ENCODE assay signal across 1 cellular context in the genomic region with DNA sequence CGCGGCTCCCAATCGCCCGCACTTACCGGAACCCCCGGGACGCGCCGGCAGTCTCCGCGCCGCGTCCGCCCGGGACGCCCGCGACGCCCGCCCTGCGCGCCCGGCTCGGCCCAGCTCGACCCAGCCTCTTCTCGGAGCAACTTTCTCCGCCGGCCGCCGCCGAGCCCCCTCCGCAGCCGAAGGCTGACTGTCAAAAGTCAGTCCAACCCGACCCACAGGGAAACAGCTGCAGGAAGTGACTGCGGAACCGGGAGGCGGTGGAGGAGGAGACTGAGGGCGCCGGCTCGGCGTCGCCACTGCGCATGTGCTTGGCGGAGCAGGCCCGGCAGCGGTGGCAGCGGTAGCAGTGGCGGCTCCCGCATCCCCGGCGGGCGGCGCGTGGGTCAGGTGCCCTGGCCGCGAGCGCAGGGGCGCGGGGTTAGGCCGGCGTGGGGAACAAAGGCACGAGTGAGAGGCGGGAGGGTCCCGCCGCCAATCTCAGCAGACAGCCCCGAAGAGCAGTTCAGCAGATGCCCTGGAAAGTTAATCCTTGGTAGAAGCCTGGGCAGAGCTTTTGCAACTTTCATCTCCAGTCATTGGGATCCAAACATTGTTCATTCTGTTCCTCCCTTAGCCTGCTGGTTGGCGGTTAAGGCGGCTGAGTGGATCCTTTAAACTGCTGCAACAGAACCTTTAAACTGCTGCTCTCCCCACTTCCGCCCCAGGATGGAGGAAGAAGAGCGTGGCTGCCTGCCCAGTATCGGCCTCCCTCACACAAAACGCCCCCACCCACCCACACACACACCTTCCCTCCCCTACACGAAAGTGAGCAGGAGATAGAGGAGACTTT.
TF ChIP-seq lines count a peak whose summit lies in the region.

A gene with protein sequence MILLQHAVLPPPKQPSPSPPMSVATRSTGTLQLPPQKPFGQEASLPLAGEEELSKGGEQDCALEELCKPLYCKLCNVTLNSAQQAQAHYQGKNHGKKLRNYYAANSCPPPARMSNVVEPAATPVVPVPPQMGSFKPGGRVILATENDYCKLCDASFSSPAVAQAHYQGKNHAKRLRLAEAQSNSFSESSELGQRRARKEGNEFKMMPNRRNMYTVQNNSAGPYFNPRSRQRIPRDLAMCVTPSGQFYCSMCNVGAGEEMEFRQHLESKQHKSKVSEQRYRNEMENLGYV (minus strand): TSS at position 241 of the 829 bp plus-strand sequence. CDS start 4,057 bp downstream, outside the sequence.

TF ChIP-seq in HepG2, 621 proteins besides CTCF, POLR2A, EP300 and RAD21 (continued from another document and continues in another):
- TF ChIP-seq, protein P1, sequence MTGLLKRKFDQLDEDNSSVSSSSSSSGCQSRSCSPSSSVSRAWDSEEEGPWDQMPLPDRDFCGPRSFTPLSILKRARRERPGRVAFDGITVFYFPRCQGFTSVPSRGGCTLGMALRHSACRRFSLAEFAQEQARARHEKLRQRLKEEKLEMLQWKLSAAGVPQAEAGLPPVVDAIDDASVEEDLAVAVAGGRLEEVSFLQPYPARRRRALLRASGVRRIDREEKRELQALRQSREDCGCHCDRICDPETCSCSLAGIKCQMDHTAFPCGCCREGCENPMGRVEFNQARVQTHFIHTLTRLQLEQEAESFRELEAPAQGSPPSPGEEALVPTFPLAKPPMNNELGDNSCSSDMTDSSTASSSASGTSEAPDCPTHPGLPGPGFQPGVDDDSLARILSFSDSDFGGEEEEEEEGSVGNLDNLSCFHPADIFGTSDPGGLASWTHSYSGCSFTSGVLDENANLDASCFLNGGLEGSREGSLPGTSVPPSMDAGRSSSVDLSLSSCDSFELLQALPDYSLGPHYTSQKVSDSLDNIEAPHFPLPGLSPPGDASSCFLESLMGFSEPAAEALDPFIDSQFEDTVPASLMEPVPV (CRISPR knock-in tag; IDR thresholded peaks at IDR 0.05): peak; percentile 70; the same call in 1 of the 2 replicates
- TF ChIP-seq NCOA5 (CRISPR knock-in tag; IDR thresholded peaks at IDR 0.05) (no peak), MXI1 (IDR thresholded peaks at IDR 0.05; ENCODE audit: borderline replicate concordance, low read depth, low read length) (peak; percentile 56; the same call in 1 of the 3 replicates), MAFG (CRISPR knock-in tag; IDR thresholded peaks at IDR 0.05) (no peak), ZNF737 (CRISPR knock-in tag; IDR thresholded peaks at IDR 0.05; ENCODE audit: borderline replicate concordance) (no peak), ZNF549 (CRISPR knock-in tag; IDR thresholded peaks at IDR 0.05) (no peak), MTF2 (CRISPR knock-in tag; IDR thresholded peaks at IDR 0.05; ENCODE audit: borderline replicate concordance) (peak; percentile 56; the same call in 1 of the 2 replicates), ZNF605 (CRISPR knock-in tag; IDR thresholded peaks at IDR 0.05) (no peak; the same call in none of the 2 replicates), ZSCAN30 (CRISPR knock-in tag; IDR thresholded peaks at IDR 0.05) (no peak), ZFP41 (CRISPR knock-in tag; IDR thresholded peaks at IDR 0.05; ENCODE audit: borderline replicate concordance) (no peak; the same call in 1 of the 2 replicates), RORA (CRISPR knock-in tag; IDR thresholded peaks at IDR 0.05) (no peak), ZNF562 (CRISPR knock-in tag; IDR thresholded peaks at IDR 0.05; ENCODE audit: borderline replicate concordance) (no peak), NFIB (CRISPR knock-in tag; IDR thresholded peaks at IDR 0.05; ENCODE audit: borderline replicate concordance) (no peak), TBX2 (CRISPR knock-in tag; IDR thresholded peaks at IDR 0.05; ENCODE audit: borderline replicate concordance) (peak; percentile 50; the same call in 1 of the 2 replicates), ADNP (CRISPR knock-in tag; IDR thresholded peaks at IDR 0.05) (no peak), THYN1 (CRISPR knock-in tag; IDR thresholded peaks at IDR 0.05; ENCODE audit: borderline replicate concordance, low read depth) (no peak), NFE2L1 (CRISPR knock-in tag; IDR thresholded peaks at IDR 0.05; ENCODE audit: borderline replicate concordance) (no peak), ZNF230 (CRISPR knock-in tag; IDR thresholded peaks at IDR 0.05) (no peak), ZNF749 (CRISPR knock-in tag; IDR thresholded peaks at IDR 0.05; ENCODE audit: borderline replicate concordance) (no peak), NCOR1 (IDR thresholded peaks at IDR 0.05; ENCODE audit: borderline replicate concordance, low read length) (no peak), HOXA9 (CRISPR knock-in tag; IDR thresholded peaks at IDR 0.05; ENCODE audit: borderline replicate concordance) (no peak), ZNF331 (CRISPR knock-in tag; IDR thresholded peaks at IDR 0.05) (no peak; the same call in 1 of the 2 replicates), CEBPB (IDR thresholded peaks at IDR 0.05; ENCODE audit: borderline replicate concordance, low read depth, low read length) (no peak), SMYD3 (CRISPR knock-in tag; IDR thresholded peaks at IDR 0.05) (no peak), ZNF557 (CRISPR knock-in tag; IDR thresholded peaks at IDR 0.05) (no peak), FOXP1 (IDR thresholded peaks at IDR 0.05) (no peak), FOXP1 (CRISPR knock-in tag; IDR thresholded peaks at IDR 0.05) (no peak), ZNF7 (CRISPR knock-in tag; IDR thresholded peaks at IDR 0.05) (no peak), FOSL2 (CRISPR knock-in tag; IDR thresholded peaks at IDR 0.05) (no peak)
- TF ChIP-seq, protein P2, sequence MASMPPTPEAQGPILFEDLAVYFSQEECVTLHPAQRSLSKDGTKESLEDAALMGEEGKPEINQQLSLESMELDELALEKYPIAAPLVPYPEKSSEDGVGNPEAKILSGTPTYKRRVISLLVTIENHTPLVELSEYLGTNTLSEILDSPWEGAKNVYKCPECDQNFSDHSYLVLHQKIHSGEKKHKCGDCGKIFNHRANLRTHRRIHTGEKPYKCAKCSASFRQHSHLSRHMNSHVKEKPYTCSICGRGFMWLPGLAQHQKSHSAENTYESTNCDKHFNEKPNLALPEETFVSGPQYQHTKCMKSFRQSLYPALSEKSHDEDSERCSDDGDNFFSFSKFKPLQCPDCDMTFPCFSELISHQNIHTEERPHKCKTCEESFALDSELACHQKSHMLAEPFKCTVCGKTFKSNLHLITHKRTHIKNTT (CRISPR knock-in tag; IDR thresholded peaks at IDR 0.05): no peak
- TF ChIP-seq, protein P3, sequence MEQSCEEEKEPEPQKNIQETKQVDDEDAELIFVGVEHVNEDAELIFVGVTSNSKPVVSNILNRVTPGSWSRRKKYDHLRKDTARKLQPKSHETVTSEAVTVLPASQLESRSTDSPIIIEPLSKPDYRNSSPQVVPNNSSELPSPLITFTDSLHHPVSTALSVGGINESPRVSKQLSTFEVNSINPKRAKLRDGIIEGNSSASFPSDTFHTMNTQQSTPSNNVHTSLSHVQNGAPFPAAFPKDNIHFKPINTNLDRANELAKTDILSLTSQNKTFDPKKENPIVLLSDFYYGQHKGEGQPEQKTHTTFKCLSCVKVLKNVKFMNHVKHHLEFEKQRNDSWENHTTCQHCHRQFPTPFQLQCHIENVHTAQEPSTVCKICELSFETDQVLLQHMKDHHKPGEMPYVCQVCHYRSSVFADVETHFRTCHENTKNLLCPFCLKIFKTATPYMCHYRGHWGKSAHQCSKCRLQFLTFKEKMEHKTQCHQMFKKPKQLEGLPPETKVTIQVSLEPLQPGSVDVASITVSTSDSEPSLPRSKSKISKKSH (CRISPR knock-in tag; IDR thresholded peaks at IDR 0.05; ENCODE audit: borderline replicate concordance): 0 out of 2 replicates have a peak, but pooled peaks have one; percentile 47
- TF ChIP-seq, protein P4, sequence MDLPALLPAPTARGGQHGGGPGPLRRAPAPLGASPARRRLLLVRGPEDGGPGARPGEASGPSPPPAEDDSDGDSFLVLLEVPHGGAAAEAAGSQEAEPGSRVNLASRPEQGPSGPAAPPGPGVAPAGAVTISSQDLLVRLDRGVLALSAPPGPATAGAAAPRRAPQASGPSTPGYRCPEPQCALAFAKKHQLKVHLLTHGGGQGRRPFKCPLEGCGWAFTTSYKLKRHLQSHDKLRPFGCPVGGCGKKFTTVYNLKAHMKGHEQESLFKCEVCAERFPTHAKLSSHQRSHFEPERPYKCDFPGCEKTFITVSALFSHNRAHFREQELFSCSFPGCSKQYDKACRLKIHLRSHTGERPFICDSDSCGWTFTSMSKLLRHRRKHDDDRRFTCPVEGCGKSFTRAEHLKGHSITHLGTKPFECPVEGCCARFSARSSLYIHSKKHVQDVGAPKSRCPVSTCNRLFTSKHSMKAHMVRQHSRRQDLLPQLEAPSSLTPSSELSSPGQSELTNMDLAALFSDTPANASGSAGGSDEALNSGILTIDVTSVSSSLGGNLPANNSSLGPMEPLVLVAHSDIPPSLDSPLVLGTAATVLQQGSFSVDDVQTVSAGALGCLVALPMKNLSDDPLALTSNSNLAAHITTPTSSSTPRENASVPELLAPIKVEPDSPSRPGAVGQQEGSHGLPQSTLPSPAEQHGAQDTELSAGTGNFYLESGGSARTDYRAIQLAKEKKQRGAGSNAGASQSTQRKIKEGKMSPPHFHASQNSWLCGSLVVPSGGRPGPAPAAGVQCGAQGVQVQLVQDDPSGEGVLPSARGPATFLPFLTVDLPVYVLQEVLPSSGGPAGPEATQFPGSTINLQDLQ (CRISPR knock-in tag; IDR thresholded peaks at IDR 0.05): peak; percentile 79
- TF ChIP-seq, protein P5, sequence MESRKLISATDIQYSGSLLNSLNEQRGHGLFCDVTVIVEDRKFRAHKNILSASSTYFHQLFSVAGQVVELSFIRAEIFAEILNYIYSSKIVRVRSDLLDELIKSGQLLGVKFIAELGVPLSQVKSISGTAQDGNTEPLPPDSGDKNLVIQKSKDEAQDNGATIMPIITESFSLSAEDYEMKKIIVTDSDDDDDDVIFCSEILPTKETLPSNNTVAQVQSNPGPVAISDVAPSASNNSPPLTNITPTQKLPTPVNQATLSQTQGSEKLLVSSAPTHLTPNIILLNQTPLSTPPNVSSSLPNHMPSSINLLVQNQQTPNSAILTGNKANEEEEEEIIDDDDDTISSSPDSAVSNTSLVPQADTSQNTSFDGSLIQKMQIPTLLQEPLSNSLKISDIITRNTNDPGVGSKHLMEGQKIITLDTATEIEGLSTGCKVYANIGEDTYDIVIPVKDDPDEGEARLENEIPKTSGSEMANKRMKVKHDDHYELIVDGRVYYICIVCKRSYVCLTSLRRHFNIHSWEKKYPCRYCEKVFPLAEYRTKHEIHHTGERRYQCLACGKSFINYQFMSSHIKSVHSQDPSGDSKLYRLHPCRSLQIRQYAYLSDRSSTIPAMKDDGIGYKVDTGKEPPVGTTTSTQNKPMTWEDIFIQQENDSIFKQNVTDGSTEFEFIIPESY (CRISPR knock-in tag; IDR thresholded peaks at IDR 0.05): no peak
- TF ChIP-seq, protein P6, sequence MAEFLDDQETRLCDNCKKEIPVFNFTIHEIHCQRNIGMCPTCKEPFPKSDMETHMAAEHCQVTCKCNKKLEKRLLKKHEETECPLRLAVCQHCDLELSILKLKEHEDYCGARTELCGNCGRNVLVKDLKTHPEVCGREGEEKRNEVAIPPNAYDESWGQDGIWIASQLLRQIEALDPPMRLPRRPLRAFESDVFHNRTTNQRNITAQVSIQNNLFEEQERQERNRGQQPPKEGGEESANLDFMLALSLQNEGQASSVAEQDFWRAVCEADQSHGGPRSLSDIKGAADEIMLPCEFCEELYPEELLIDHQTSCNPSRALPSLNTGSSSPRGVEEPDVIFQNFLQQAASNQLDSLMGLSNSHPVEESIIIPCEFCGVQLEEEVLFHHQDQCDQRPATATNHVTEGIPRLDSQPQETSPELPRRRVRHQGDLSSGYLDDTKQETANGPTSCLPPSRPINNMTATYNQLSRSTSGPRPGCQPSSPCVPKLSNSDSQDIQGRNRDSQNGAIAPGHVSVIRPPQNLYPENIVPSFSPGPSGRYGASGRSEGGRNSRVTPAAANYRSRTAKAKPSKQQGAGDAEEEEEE (CRISPR knock-in tag; IDR thresholded peaks at IDR 0.05; ENCODE audit: borderline replicate concordance): no peak
- TF ChIP-seq, protein P7, sequence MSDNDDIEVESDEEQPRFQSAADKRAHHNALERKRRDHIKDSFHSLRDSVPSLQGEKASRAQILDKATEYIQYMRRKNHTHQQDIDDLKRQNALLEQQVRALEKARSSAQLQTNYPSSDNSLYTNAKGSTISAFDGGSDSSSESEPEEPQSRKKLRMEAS (IDR thresholded peaks at IDR 0.05): peak; percentile 88
- TF ChIP-seq, protein P8, sequence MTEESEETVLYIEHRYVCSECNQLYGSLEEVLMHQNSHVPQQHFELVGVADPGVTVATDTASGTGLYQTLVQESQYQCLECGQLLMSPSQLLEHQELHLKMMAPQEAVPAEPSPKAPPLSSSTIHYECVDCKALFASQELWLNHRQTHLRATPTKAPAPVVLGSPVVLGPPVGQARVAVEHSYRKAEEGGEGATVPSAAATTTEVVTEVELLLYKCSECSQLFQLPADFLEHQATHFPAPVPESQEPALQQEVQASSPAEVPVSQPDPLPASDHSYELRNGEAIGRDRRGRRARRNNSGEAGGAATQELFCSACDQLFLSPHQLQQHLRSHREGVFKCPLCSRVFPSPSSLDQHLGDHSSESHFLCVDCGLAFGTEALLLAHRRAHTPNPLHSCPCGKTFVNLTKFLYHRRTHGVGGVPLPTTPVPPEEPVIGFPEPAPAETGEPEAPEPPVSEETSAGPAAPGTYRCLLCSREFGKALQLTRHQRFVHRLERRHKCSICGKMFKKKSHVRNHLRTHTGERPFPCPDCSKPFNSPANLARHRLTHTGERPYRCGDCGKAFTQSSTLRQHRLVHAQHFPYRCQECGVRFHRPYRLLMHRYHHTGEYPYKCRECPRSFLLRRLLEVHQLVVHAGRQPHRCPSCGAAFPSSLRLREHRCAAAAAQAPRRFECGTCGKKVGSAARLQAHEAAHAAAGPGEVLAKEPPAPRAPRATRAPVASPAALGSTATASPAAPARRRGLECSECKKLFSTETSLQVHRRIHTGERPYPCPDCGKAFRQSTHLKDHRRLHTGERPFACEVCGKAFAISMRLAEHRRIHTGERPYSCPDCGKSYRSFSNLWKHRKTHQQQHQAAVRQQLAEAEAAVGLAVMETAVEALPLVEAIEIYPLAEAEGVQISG (CRISPR knock-in tag; IDR thresholded peaks at IDR 0.05): peak; percentile 61
- TF ChIP-seq, protein P9, sequence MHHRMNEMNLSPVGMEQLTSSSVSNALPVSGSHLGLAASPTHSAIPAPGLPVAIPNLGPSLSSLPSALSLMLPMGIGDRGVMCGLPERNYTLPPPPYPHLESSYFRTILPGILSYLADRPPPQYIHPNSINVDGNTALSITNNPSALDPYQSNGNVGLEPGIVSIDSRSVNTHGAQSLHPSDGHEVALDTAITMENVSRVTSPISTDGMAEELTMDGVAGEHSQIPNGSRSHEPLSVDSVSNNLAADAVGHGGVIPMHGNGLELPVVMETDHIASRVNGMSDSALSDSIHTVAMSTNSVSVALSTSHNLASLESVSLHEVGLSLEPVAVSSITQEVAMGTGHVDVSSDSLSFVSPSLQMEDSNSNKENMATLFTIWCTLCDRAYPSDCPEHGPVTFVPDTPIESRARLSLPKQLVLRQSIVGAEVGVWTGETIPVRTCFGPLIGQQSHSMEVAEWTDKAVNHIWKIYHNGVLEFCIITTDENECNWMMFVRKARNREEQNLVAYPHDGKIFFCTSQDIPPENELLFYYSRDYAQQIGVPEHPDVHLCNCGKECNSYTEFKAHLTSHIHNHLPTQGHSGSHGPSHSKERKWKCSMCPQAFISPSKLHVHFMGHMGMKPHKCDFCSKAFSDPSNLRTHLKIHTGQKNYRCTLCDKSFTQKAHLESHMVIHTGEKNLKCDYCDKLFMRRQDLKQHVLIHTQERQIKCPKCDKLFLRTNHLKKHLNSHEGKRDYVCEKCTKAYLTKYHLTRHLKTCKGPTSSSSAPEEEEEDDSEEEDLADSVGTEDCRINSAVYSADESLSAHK (CRISPR knock-in tag; IDR thresholded peaks at IDR 0.05; ENCODE audit: borderline replicate concordance): no peak
- TF ChIP-seq, protein P10, sequence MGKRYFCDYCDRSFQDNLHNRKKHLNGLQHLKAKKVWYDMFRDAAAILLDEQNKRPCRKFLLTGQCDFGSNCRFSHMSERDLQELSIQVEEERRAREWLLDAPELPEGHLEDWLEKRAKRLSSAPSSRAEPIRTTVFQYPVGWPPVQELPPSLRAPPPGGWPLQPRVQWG (CRISPR knock-in tag; IDR thresholded peaks at IDR 0.05; ENCODE audit: borderline replicate concordance, low read depth): no peak; the same call in 1 of the 2 replicates
